Comparison of ENCODE assay signal across 15 cellular contexts in genomic region chr1:220441211-220441610, GRCh38.
A peak's percentile ranks its signal among the peaks of the same experiment; 100 is the strongest.
DNase-seq lines count a peak whose midpoint lies in the region; ATAC-seq and TF ChIP-seq lines count a peak whose summit lies in the region.
"Had no signal": no experiment of that assay in that cellular context is flagged by ENCODE, and none has a peak within 500 bp of the region (broad histone marks: within the 10 kb centered on the region; RNA-seq: fewer than 3 reads in every experiment).

No MANE protein-coding gene starts in this region.

- H3K9me3 ChIP-seq in mammary epithelial cell (replicated peaks; ENCODE audit: insufficient read depth, low read length) (no peaks in the 10 kb centered on the region), neural progenitor cell (ENCODE audit: low read depth) (no peaks in the 10 kb centered on the region)
- H3K9me3 ChIP-seq: BLaER1 had no signal

- no peak overlapping the region for H3K27ac Mint-ChIP-seq in neural progenitor cell
- no peak overlapping the region for H3K27ac Mint-ChIP-seq in GM23338
- H3K27ac Mint-ChIP-seq: CD8-positive, alpha-beta memory T cell; H9 had no signal

- TF ChIP-seq CTCF in mammary epithelial cell (conservative IDR thresholded peaks at IDR 0.05 in 1 of 2, IDR thresholded peaks at IDR 0.05 in 1 of 2; ENCODE audit: extremely low read depth in 1 of 2, insufficient read depth in 1 of 2, low read depth in 1 of 2, low read length in 2 of 2) (no peak), neural progenitor cell (IDR thresholded peaks at IDR 0.05) (no peak), GM23338 (conservative IDR thresholded peaks at IDR 0.05; ENCODE audit: low read depth in 2 of 2) (no peak)

- H3K4me1 Mint-ChIP-seq in neural progenitor cell (no peaks in the 10 kb centered on the region), GM23338 (peaks cover 5% of the 10 kb centered on the region; the same call in 2 of the 3 replicates)
- H3K4me1 Mint-ChIP-seq: CD8-positive, alpha-beta memory T cell had no signal

- H3K36me3 ChIP-seq in mammary epithelial cell (ENCODE audit: insufficient read depth, low read length) (no peaks in the 10 kb centered on the region), neural progenitor cell (no peaks in the 10 kb centered on the region), GM23338 (ENCODE audit: insufficient read depth) (no peaks in the 10 kb centered on the region), H7 (replicated peaks; ENCODE audit: control insufficient read depth, insufficient read depth, low read length) (no peaks in the 10 kb centered on the region)
- H3K36me3 ChIP-seq: BLaER1 had no signal

- H4K20me1 ChIP-seq in mammary epithelial cell (ENCODE audit: insufficient read depth, low read length) (no peaks in the 10 kb centered on the region), neural progenitor cell (ENCODE audit: low read depth) (no peaks in the 10 kb centered on the region), GM23338 (replicated peaks; ENCODE audit: insufficient read depth) (no peaks in the 10 kb centered on the region)
- H4K20me1 ChIP-seq: BLaER1 had no signal

- no peak overlapping the region for H3K4me3 Mint-ChIP-seq in neural progenitor cell
- no peak overlapping the region for H3K4me3 Mint-ChIP-seq in GM23338
- H3K4me3 Mint-ChIP-seq: CD8-positive, alpha-beta memory T cell; H9 had no signal

- no peaks in the 10 kb centered on the region for H3F3A ChIP-seq in neural progenitor cell (ENCODE audit: low read depth)
- no peaks in the 10 kb centered on the region for H3F3A ChIP-seq in GM23338 (replicated peaks; ENCODE audit: low read depth)

- H3K4me3 ChIP-seq in mammary epithelial cell (replicated peaks in 1 of 3; ENCODE audit: insufficient read depth in 1 of 3, low read depth in 2 of 3, low read length in 3 of 3), result no peak overlapping the region
- H3K4me3 ChIP-seq in neural progenitor cell, result no peak overlapping the region
- no peak overlapping the region for H3K4me3 ChIP-seq in GM23338
- no peak overlapping the region for H3K4me3 ChIP-seq in H7 (ENCODE audit: insufficient read depth, low read depth, low read length)
- H3K4me3 ChIP-seq: BLaER1 had no signal

- intact Hi-C loops in mammary epithelial cell (cut with micrococcal nuclease), result no loop called here

- H3K79me2 ChIP-seq in mammary epithelial cell (ENCODE audit: insufficient read depth, low read length), result no peaks in the 10 kb centered on the region
- H3K79me2 ChIP-seq in neural progenitor cell (ENCODE audit: low read depth), result no peaks in the 10 kb centered on the region
- no peaks in the 10 kb centered on the region for H3K79me2 ChIP-seq in GM23338 (replicated peaks; ENCODE audit: insufficient read depth)

- in situ Hi-C loops in mammary epithelial cell (cut with MboI; ENCODE audit: low sequenced_read_pairs in 2 of 2) (no loop called here), G401 (cut with HindIII; ENCODE audit: low sequenced_read_pairs) (no loop called here)

- H3K9me2 ChIP-seq in GM23338 (ENCODE audit: insufficient read depth), result peaks cover 8% of the 10 kb centered on the region; the same call in 1 of the 2 replicates

- peaks cover 4% of the 10 kb centered on the region for H3K27me3 Mint-ChIP-seq in neural progenitor cell (ENCODE audit: insufficient read depth, low read depth)
- peaks cover 1% of the 10 kb centered on the region for H3K27me3 Mint-ChIP-seq in GM23338 (ENCODE audit: insufficient read depth, low read depth, poor library complexity)

- H3K9me3 Mint-ChIP-seq in neural progenitor cell (peaks cover 7% of the 10 kb centered on the region), GM23338 (peaks cover 7% of the 10 kb centered on the region; the same call in 2 of the 3 replicates)

- H3K36me3 Mint-ChIP-seq in neural progenitor cell (no peaks in the 10 kb centered on the region), GM23338 (ENCODE audit: low read depth) (no peaks in the 10 kb centered on the region)
- H3K36me3 Mint-ChIP-seq: CD8-positive, alpha-beta memory T cell had no signal

- H2AFZ ChIP-seq in mammary epithelial cell (ENCODE audit: low read depth, low read length) (no peak overlapping the region), neural progenitor cell (replicated peaks) (peak overlapping the region; percentile 17), GM23338 (no peak overlapping the region; the same call in none of the 2 replicates)

- no peak overlapping the region for H3K27ac ChIP-seq in mammary epithelial cell (ENCODE audit: insufficient read depth, low read depth, low read length)
- H3K27ac ChIP-seq in neural progenitor cell, result no peak overlapping the region
- H3K27ac ChIP-seq in GM23338 (ENCODE audit: low read depth), result no peak overlapping the region
- H3K27ac ChIP-seq: BLaER1 had no signal

- WGBS in mammary epithelial cell (ENCODE audit: low coverage, missing lambda C conversion rate), result 63% methylated on average over 3 of the region's 3 CpGs

- H3K27me3 ChIP-seq in mammary epithelial cell (ENCODE audit: insufficient read depth, low read length) (no peaks in the 10 kb centered on the region), neural progenitor cell (no peaks in the 10 kb centered on the region), GM23338 (ENCODE audit: insufficient read depth) (no peaks in the 10 kb centered on the region), H7 (ENCODE audit: control insufficient read depth, insufficient read depth, low read length) (no peaks in the 10 kb centered on the region)
- H3K27me3 ChIP-seq: BLaER1 had no signal

- no peak overlapping the region for H3K9ac ChIP-seq in mammary epithelial cell (ENCODE audit: insufficient read depth, low read length)
- no peak overlapping the region for H3K9ac ChIP-seq in neural progenitor cell
- H3K9ac ChIP-seq: BLaER1 had no signal

- H3K4me1 ChIP-seq in mammary epithelial cell (ENCODE audit: insufficient read depth, low read length), result no peaks in the 10 kb centered on the region
- H3K4me1 ChIP-seq in neural progenitor cell, result no peaks in the 10 kb centered on the region
- no peaks in the 10 kb centered on the region for H3K4me1 ChIP-seq in GM23338 (ENCODE audit: insufficient read depth)
- H3K4me1 ChIP-seq: BLaER1 had no signal

- peak; percentile 30 for DNase-seq in Daoy (ENCODE audit: low read depth)
- peak; percentile 41 for DNase-seq in HT1080 (ENCODE audit: low read depth)
- DNase-seq in mammary epithelial cell, result peak; percentile 11
- DNase-seq in neural progenitor cell (ENCODE audit: low spot score), result no peak
- DNase-seq in GM23338 (ENCODE audit: low spot score), result no peak
- no peak for DNase-seq in iPS-NIHi7 (ENCODE audit: extremely low spot score)
- no peak for DNase-seq in H7
- no peak for DNase-seq in G401 (ENCODE audit: low spot score)
- DNase-seq: 8988T; AML-193; Caco-2; CD8-positive, alpha-beta memory T cell; DND-41; H9 had no signal

- CTCF ChIA-PET in mammary epithelial cell (lab: Charles Lee; ENCODE audit: low non-redundant PET), result no interaction called here

- no peak overlapping the region for H3K4me2 ChIP-seq in mammary epithelial cell (ENCODE audit: insufficient read depth, low read depth, low read length)
- no peak overlapping the region for H3K4me2 ChIP-seq in neural progenitor cell
- no peak overlapping the region for H3K4me2 ChIP-seq in GM23338
- H3K4me2 ChIP-seq: BLaER1 had no signal

- no TSS peak for BruUV-seq in mammary epithelial cell (replicated peaks; lab: Mats Ljungman, UMichigan)

- ATAC-seq in GM23338, result no peak

- dilution Hi-C loops in mammary epithelial cell (cut with HindIII; ENCODE audit: low sequenced_read_pairs), result no loop called here

TF ChIP-seq in GM23338, 12 proteins besides CTCF, POLR2A, EP300 and RAD21 (continues in another document):
- no peak for TF ChIP-seq EZH2 (IDR thresholded peaks at IDR 0.05; ENCODE audit: low read depth, unreplicated experiment)
- TF ChIP-seq NANOG (IDR thresholded peaks at IDR 0.05; ENCODE audit: borderline replicate concordance), result no peak
- no peak for TF ChIP-seq ZNF114 (CRISPR knock-in tag; IDR thresholded peaks at IDR 0.05)
- TF ChIP-seq, protein P1, sequence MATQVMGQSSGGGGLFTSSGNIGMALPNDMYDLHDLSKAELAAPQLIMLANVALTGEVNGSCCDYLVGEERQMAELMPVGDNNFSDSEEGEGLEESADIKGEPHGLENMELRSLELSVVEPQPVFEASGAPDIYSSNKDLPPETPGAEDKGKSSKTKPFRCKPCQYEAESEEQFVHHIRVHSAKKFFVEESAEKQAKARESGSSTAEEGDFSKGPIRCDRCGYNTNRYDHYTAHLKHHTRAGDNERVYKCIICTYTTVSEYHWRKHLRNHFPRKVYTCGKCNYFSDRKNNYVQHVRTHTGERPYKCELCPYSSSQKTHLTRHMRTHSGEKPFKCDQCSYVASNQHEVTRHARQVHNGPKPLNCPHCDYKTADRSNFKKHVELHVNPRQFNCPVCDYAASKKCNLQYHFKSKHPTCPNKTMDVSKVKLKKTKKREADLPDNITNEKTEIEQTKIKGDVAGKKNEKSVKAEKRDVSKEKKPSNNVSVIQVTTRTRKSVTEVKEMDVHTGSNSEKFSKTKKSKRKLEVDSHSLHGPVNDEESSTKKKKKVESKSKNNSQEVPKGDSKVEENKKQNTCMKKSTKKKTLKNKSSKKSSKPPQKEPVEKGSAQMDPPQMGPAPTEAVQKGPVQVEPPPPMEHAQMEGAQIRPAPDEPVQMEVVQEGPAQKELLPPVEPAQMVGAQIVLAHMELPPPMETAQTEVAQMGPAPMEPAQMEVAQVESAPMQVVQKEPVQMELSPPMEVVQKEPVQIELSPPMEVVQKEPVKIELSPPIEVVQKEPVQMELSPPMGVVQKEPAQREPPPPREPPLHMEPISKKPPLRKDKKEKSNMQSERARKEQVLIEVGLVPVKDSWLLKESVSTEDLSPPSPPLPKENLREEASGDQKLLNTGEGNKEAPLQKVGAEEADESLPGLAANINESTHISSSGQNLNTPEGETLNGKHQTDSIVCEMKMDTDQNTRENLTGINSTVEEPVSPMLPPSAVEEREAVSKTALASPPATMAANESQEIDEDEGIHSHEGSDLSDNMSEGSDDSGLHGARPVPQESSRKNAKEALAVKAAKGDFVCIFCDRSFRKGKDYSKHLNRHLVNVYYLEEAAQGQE (IDR thresholded peaks at IDR 0.05; ENCODE audit: unreplicated experiment), result no peak
- no peak for TF ChIP-seq POLR2AphosphoS5 (IDR thresholded peaks at IDR 0.05; ENCODE audit: low read depth)
- TF ChIP-seq ZNF331 (CRISPR knock-in tag; IDR thresholded peaks at IDR 0.05; ENCODE audit: low read depth), result no peak

Comparison
In these comparisons a context has a peak if more than half of its experiments do, and no peak if none do; other contexts are left out.
1. DNase-seq: peak in Daoy (single experiment), HT1080 (single experiment) and mammary epithelial cell (single experiment); none in neural progenitor cell (single experiment), GM23338 (single experiment), iPS-NIHi7 (single experiment), H7 (single experiment) and G401 (single experiment).